Comparison of ENCODE assay signal across 21 cellular contexts in the genomic region with DNA sequence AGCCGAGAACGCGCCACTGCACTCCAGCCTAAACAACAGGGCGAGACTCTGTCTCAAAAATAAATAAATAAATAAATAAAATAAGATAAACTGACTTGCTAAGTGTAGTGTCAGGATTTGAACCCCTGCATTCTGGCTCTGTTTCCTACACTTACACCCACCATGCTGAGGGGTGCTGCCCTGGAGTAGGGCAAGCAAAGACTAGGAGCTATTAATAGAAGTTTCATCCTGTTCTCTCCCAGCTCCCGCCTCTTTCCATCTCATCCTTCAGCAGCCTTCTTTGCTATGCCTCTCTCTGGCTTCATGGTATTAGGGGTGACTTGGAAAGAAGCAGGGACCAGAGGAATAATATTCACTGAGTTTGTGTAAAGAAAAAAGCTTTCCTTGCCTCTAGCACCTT. TPM values are rescaled to one million over a fixed set of nuclear protein-coding genes. Genes with fewer than 3 reads are reported as not detected.
DNase-seq lines count a peak whose midpoint lies in the region; ATAC-seq and TF ChIP-seq lines count a peak whose summit lies in the region.
"Had no signal": no experiment of that assay in that cellular context is flagged by ENCODE, and none has a peak within 500 bp of the region (broad histone marks: within the 10 kb centered on the region; RNA-seq: fewer than 3 reads in every experiment).

No MANE protein-coding gene starts in this region.

- no peak for TF ChIP-seq CTCF in HL-60 (IDR thresholded peaks at IDR 0.05; ENCODE audit: insufficient read depth, low read length)
- no peak for TF ChIP-seq CTCF in colonic mucosa (IDR thresholded peaks at IDR 0.05)

- H3K27ac ChIP-seq in HL-60 (replicated peaks) (peak overlapping the region; percentile 10; the same call in 1 of the 2 replicates), colonic mucosa (peak overlapping the region; percentile 52)

- ATAC-seq in GM18868 (IDR thresholded peaks at IDR 0.05; ENCODE audit: unreplicated experiment) = no peak
- ATAC-seq: GM23338, HepG2 had no signal

- no peaks in the 10 kb centered on the region for H3K36me3 ChIP-seq in colonic mucosa
- H3K36me3 ChIP-seq: BE2C had no signal

- DNase-seq in EH (ENCODE audit: low read depth) = peak; percentile 28
- DNase-seq in HL-60 (ENCODE audit: low read depth in 1 of 2, low spot score in 1 of 2) = no peak
- no peak for DNase-seq in colonic mucosa
- DNase-seq in putamen (ENCODE audit: low spot score) = peak; percentile 53
- DNase-seq in kidney glomerular epithelial cell (lab: John Stamatoyannopoulos, UW) = no peak
- no peak for DNase-seq in anterior cingulate cortex (lab: John Stamatoyannopoulos, UW)
- DNase-seq in dedifferentiated amniotic fluid mesenchymal stem cell (ENCODE audit: extremely low spot score) = no peak
- DNase-seq: BE2C; C1 segment of cervical spinal cord; CD4-positive, CD25-positive, alpha-beta regulatory T cell; CD8-positive, alpha-beta memory T cell; COR-L47; DMS 273 treated with DMSO at 0.1 percent for 48 hours; DMS53; DND-41; HCEC 1CT; HFFc6 had no signal

- intact Hi-C loops in colonic mucosa (cut with DNase I) = no loop called here

- H3K4me1 ChIP-seq in colonic mucosa = no peaks in the 10 kb centered on the region

- no peaks in the 10 kb centered on the region for H3K9me3 ChIP-seq in colonic mucosa
- H3K9me3 ChIP-seq: BE2C had no signal

- no peak overlapping the region for H3K9ac ChIP-seq in colonic mucosa (ENCODE audit: low read depth in 2 of 2, low read length in 2 of 2)

- H3K27me3 ChIP-seq in HL-60 (ENCODE audit: insufficient read depth, poor library complexity, severe bottlenecking) (no peaks in the 10 kb centered on the region), colonic mucosa (no peaks in the 10 kb centered on the region)
- H3K27me3 ChIP-seq: BE2C had no signal

- H3K4me3 ChIP-seq in HL-60 (replicated peaks; ENCODE audit: insufficient read depth, low read length) (no peak overlapping the region), colonic mucosa (no peak overlapping the region)
- H3K4me3 ChIP-seq: GM23338 had no signal

RNA-seq across cellular contexts. Expression of a gene that starts 8.5 kb away (rescaled TPM):
- 10 to 100 TPM; 33.7 to 51.6 TPM for total RNA-seq in colonic mucosa

RNA-seq across cellular contexts. Expression of a gene that starts 37.4 kb away (rescaled TPM):
- total RNA-seq in colonic mucosa = not detected
- total RNA-seq: A172; CD4-positive, CD25-positive, alpha-beta regulatory T cell; CD8-positive, alpha-beta memory T cell; GM23338; HepG2; HFFc6 had no signal

RNA-seq across cellular contexts. Expression of a gene that starts 38.9 kb away (rescaled TPM):
- total RNA-seq in colonic mucosa = 1 to 10 TPM; 2.3 to 5.8 TPM

RNA-seq across cellular contexts. Expression of a gene that starts 59.1 kb away (rescaled TPM):
- 10 to 100 TPM; 21.5 to 27.4 TPM for total RNA-seq in colonic mucosa

Comparison
In these comparisons a context has a peak if more than half of its experiments do, and no peak if none do; other contexts are left out.
1. DNase-seq: peak in EH (single experiment) and putamen (single experiment); none in HL-60 (0 of 2), colonic mucosa (single experiment), kidney glomerular epithelial cell (single experiment), anterior cingulate cortex (0 of 58) and dedifferentiated amniotic fluid mesenchymal stem cell (single experiment).